ENCODE assay signal across 8 cellular contexts in genomic region chr10:69636626-69637550, GRCh38. TPM values are rescaled to one million over a fixed set of nuclear protein-coding genes. Genes with fewer than 3 reads are reported as not detected.
A peak's percentile ranks its signal among the peaks of the same experiment; 100 is the strongest.
DNase-seq lines count a peak whose midpoint lies in the region; FAIRE-seq and TF ChIP-seq lines count a peak whose summit lies in the region.

No MANE protein-coding gene starts in this region.

- no peaks in the 10 kb centered on the region for H3K36me3 Mint-ChIP-seq in T-helper 2 cell treated with Interferon-gamma antibody and Interleukin-4, amounts not matched to agents 5 μg/mL and 100 μg/mL, for 36 hours (ENCODE audit: low read depth)

- TF ChIP-seq CTCF in esophagus muscularis mucosa (IDR thresholded peaks at IDR 0.05) = peak in 1 of 3 experiments; percentile 15

- FAIRE-seq in RCC 7860 (lab: Jason Lieb, UNC) = no peak

- intact Hi-C loops in esophagus muscularis mucosa (cut with DNase I) = loop anchor here (5.0 to 10.0 kb wide), 3 partner anchors 120 to 402 kb away; no protein-coding TSS in a partner anchor

- peaks cover 0 to 17% (median 4%) of the 10 kb centered on the region in 4 donors for H3K36me3 ChIP-seq in esophagus muscularis mucosa

- no peak overlapping the region for H3K27ac ChIP-seq in esophagus muscularis mucosa (replicated peaks in 1 of 4)

- no peak overlapping the region for H3K4me3 Mint-ChIP-seq in T-helper 2 cell treated with Interferon-gamma antibody and Interleukin-4, amounts not matched to agents 5 μg/mL and 100 μg/mL, for 36 hours

- H3K9me3 ChIP-seq in esophagus muscularis mucosa = no peaks in the 10 kb centered on the region

- DNase-seq in NCI-H1105 treated with DMSO at 0.1 percent for 48 hours (lab: John Stamatoyannopoulos, UW) (peak; percentile 33), NCI-H1105 (lab: John Stamatoyannopoulos, UW) (no peak), MV-4-11 (lab: John Stamatoyannopoulos, UW) (peak; percentile 13), cerebellar cortex (ENCODE audit: low spot score) (peak; percentile 76), occipital lobe (lab: John Stamatoyannopoulos, UW) (peak; percentile 19), RCC 7860 (ENCODE audit: low spot score) (no peak), esophagus muscularis mucosa (ENCODE audit: extremely low spot score) (no peak)
- DNase-seq in T-helper 2 cell treated with Interferon-gamma antibody and Interleukin-4, amounts not matched to agents 5 μg/mL and 100 μg/mL, for 36 hours (ENCODE audit: low spot score) = no peak

- no peak overlapping the region for H3K27ac Mint-ChIP-seq in T-helper 2 cell treated with Interferon-gamma antibody and Interleukin-4, amounts not matched to agents 5 μg/mL and 100 μg/mL, for 36 hours

- H3K4me3 ChIP-seq in esophagus muscularis mucosa = no peak overlapping the region

- H3K4me1 ChIP-seq in esophagus muscularis mucosa = peaks cover 0 to 4% (median 0%) of the 10 kb centered on the region in 4 donors

- TF ChIP-seq EP300 in esophagus muscularis mucosa (IDR thresholded peaks at IDR 0.05) = no peak

- H3K4me1 Mint-ChIP-seq in T-helper 2 cell treated with Interferon-gamma antibody and Interleukin-4, amounts not matched to agents 5 μg/mL and 100 μg/mL, for 36 hours (ENCODE audit: low read depth) = no peaks in the 10 kb centered on the region

- peaks cover 0 to 14% (median 0%) of the 10 kb centered on the region in 4 donors for H3K27me3 ChIP-seq in esophagus muscularis mucosa

- no peak for TF ChIP-seq POLR2A in esophagus muscularis mucosa (IDR thresholded peaks at IDR 0.05; ENCODE audit: low read depth)

- WGBS in esophagus muscularis mucosa = 71% methylated on average over 7 of the region's 9 CpGs

- H3K9me3 Mint-ChIP-seq in T-helper 2 cell treated with Interferon-gamma antibody and Interleukin-4, amounts not matched to agents 5 μg/mL and 100 μg/mL, for 36 hours = no peaks in the 10 kb centered on the region

- H3K27me3 Mint-ChIP-seq in T-helper 2 cell treated with Interferon-gamma antibody and Interleukin-4, amounts not matched to agents 5 μg/mL and 100 μg/mL, for 36 hours (ENCODE audit: low read depth) = no peaks in the 10 kb centered on the region

RNA-seq across cellular contexts. Expression of gene FAM241B, which starts 6.8 kb away (rescaled TPM):
- 10.1 TPM for total RNA-seq in occipital lobe
- 1 to 10 TPM; 2.0 to 9.1 (median 6.5) TPM for total RNA-seq in esophagus muscularis mucosa

Comparison
In these comparisons a context has a peak if more than half of its experiments do, and no peak if none do; other contexts are left out.
1. DNase-seq: peak in NCI-H1105 treated with DMSO at 0.1 percent for 48 hours (single experiment), MV-4-11 (single experiment), cerebellar cortex (single experiment) and occipital lobe (single experiment); none in NCI-H1105 (single experiment), RCC 7860 (single experiment), esophagus muscularis mucosa (single experiment) and T-helper 2 cell treated with Interferon-gamma antibody and Interleukin-4, amounts not matched to agents 5 μg/mL and 100 μg/mL, for 36 hours (single experiment).